In the genomic region with DNA sequence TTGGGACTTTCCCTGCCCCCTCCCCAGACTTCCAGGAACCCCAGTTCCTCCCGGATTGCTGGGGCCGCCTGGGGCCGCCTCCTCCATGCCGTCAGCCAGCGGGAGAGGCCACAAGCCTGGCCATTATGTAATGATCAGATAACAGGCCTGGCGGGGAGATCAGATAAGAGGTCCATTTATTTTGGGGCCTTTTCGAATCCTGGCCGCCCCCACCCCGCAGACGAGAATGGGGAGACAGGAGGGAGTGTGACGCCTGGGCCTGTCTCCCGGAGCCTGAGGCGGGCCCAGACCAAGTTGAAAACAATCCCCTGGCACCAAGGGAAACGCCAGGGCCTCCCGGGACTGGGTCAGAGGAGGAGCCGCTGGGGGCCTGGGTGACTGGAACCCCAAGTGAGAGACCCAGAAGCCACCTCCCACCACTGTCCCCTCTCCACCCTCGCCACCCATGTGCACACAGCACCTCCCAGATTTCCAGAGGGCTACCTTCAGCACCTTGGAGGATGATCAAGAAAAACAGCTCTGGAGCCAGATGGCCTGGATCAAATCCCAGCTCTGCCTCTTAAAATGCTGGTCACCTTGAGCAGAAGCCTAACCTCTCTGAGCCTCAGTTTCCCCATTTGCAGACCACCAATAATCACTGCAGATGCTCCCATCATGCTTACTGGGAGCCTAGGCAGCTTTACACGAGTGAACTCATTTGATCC, we compare ENCODE assay signal across 1 cellular context.
TF ChIP-seq lines count a peak whose summit lies in the region.

No MANE protein-coding gene starts in this region.

TF ChIP-seq in K562, 482 proteins besides CTCF, POLR2A, EP300 and RAD21 (continued from another document):
- TF ChIP-seq, protein P1, sequence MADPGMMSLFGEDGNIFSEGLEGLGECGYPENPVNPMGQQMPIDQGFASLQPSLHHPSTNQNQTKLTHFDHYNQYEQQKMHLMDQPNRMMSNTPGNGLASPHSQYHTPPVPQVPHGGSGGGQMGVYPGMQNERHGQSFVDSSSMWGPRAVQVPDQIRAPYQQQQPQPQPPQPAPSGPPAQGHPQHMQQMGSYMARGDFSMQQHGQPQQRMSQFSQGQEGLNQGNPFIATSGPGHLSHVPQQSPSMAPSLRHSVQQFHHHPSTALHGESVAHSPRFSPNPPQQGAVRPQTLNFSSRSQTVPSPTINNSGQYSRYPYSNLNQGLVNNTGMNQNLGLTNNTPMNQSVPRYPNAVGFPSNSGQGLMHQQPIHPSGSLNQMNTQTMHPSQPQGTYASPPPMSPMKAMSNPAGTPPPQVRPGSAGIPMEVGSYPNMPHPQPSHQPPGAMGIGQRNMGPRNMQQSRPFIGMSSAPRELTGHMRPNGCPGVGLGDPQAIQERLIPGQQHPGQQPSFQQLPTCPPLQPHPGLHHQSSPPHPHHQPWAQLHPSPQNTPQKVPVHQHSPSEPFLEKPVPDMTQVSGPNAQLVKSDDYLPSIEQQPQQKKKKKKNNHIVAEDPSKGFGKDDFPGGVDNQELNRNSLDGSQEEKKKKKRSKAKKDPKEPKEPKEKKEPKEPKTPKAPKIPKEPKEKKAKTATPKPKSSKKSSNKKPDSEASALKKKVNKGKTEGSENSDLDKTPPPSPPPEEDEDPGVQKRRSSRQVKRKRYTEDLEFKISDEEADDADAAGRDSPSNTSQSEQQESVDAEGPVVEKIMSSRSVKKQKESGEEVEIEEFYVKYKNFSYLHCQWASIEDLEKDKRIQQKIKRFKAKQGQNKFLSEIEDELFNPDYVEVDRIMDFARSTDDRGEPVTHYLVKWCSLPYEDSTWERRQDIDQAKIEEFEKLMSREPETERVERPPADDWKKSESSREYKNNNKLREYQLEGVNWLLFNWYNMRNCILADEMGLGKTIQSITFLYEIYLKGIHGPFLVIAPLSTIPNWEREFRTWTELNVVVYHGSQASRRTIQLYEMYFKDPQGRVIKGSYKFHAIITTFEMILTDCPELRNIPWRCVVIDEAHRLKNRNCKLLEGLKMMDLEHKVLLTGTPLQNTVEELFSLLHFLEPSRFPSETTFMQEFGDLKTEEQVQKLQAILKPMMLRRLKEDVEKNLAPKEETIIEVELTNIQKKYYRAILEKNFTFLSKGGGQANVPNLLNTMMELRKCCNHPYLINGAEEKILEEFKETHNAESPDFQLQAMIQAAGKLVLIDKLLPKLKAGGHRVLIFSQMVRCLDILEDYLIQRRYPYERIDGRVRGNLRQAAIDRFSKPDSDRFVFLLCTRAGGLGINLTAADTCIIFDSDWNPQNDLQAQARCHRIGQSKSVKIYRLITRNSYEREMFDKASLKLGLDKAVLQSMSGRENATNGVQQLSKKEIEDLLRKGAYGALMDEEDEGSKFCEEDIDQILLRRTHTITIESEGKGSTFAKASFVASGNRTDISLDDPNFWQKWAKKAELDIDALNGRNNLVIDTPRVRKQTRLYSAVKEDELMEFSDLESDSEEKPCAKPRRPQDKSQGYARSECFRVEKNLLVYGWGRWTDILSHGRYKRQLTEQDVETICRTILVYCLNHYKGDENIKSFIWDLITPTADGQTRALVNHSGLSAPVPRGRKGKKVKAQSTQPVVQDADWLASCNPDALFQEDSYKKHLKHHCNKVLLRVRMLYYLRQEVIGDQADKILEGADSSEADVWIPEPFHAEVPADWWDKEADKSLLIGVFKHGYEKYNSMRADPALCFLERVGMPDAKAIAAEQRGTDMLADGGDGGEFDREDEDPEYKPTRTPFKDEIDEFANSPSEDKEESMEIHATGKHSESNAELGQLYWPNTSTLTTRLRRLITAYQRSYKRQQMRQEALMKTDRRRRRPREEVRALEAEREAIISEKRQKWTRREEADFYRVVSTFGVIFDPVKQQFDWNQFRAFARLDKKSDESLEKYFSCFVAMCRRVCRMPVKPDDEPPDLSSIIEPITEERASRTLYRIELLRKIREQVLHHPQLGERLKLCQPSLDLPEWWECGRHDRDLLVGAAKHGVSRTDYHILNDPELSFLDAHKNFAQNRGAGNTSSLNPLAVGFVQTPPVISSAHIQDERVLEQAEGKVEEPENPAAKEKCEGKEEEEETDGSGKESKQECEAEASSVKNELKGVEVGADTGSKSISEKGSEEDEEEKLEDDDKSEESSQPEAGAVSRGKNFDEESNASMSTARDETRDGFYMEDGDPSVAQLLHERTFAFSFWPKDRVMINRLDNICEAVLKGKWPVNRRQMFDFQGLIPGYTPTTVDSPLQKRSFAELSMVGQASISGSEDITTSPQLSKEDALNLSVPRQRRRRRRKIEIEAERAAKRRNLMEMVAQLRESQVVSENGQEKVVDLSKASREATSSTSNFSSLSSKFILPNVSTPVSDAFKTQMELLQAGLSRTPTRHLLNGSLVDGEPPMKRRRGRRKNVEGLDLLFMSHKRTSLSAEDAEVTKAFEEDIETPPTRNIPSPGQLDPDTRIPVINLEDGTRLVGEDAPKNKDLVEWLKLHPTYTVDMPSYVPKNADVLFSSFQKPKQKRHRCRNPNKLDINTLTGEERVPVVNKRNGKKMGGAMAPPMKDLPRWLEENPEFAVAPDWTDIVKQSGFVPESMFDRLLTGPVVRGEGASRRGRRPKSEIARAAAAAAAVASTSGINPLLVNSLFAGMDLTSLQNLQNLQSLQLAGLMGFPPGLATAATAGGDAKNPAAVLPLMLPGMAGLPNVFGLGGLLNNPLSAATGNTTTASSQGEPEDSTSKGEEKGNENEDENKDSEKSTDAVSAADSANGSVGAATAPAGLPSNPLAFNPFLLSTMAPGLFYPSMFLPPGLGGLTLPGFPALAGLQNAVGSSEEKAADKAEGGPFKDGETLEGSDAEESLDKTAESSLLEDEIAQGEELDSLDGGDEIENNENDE (IDR thresholded peaks at IDR 0.05; ENCODE audit: low read depth, low read length), result no peak
- no peak for TF ChIP-seq ZBTB33 (CRISPR knock-in tag; IDR thresholded peaks at IDR 0.05)
